ENCODE assay signal across 9 cellular contexts in genomic region chr1:32627596-32628162, GRCh38. TPM values are rescaled to one million over a fixed set of nuclear protein-coding genes. Genes with fewer than 3 reads are reported as not detected.
A peak's percentile ranks its signal among the peaks of the same experiment; 100 is the strongest.
DNase-seq lines count a peak whose midpoint lies in the region; ATAC-seq lines count a peak whose summit lies in the region.
"Had no signal": no experiment of that assay in that cellular context is flagged by ENCODE, and none has a peak within 500 bp of the region (broad histone marks: within the 10 kb centered on the region; RNA-seq: fewer than 3 reads in every experiment).

No MANE protein-coding gene starts in this region.

- DNase-seq in EH (ENCODE audit: low read depth) (peak; percentile 25), NCI-H1417 (lab: John Stamatoyannopoulos, UW) (no peak), DMS153 (lab: John Stamatoyannopoulos, UW) (no peak), NCI-H226 (no peak), left ventricle myocardium superior (no peak)
- DNase-seq in central memory CD4-positive, alpha-beta T cell = peak; percentile 7
- DNase-seq: stimulated activated CD4-positive, alpha-beta T cell treated with anti-CD3 and anti-CD28 coated beads, Interleukin-4, amount 100 ng/mL, for 1 hour had no signal

- intact Hi-C loops in left ventricle myocardium superior (cut with micrococcal nuclease) = no loop called here

- ATAC-seq in GM19452 (IDR thresholded peaks at IDR 0.05; ENCODE audit: unreplicated experiment) = peak; percentile 75
- ATAC-seq in HG03354 (IDR thresholded peaks at IDR 0.05; ENCODE audit: poor library complexity, severe bottlenecking, unreplicated experiment) = peak; percentile 88
- ATAC-seq in left ventricle myocardium superior = no peak

RNA-seq across cellular contexts. Expression of gene ZBTB8OS, which starts 22.7 kb away (rescaled TPM):
- 34.5 TPM for total RNA-seq in left ventricle myocardium superior

RNA-seq across cellular contexts. Expression of gene RBBP4, which starts 23.3 kb away (rescaled TPM):
- total RNA-seq in left ventricle myocardium superior = 98.9 TPM

Comparison
In these comparisons a context has a peak if more than half of its experiments do, and no peak if none do; other contexts are left out.
1. DNase-seq: peak in EH (single experiment) and central memory CD4-positive, alpha-beta T cell (single experiment); none in NCI-H1417 (0 of 3), DMS153 (single experiment), NCI-H226 (single experiment) and left ventricle myocardium superior (single experiment).